Comparison of ENCODE assay signal across 1 cellular context in the genomic region with DNA sequence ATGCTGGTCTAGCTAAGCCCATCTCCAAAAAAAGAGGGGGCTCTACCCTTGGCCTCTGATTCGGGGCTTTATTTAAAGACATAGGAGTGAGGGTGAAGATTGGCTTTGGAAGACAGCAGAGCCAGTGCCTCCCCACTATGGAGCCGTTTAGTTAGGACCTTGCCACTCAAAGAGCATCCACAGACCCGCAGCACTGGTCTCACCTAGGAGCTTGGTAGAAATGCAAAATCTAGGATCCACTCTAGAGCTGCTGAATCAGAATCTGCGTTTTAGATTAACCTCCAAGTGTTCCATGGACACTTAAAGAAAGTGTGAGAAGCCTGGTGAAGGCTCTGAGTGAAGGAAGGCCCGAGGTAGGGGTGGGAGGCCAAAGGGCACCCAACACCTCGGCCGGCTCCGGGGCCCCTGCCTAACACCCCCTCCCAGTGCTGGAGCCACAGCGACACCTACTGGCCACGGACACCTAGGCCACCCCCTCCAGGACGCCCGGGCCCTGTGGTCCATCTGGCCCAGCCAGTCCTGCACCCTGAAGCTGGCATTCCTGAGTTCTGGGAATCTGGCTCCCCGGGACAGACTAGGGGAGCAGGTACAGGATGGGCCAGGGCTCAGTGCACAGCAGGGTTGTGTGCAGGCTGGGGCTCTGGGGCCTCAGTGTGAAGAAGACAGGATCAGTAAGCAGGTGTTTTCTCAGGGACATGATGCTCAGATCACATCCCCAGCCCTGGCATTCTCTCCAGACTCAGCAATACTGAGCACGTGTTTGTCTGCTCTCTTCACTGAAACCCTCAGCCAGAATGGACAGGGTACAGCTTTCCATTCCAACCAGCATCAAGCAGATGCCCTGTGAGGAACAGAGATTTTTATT.
TF ChIP-seq lines count a peak whose summit lies in the region.

No MANE protein-coding gene starts in this region.

TF ChIP-seq in WTC11, 78 proteins besides CTCF, POLR2A, EP300 and RAD21 (continued from another document):
- TF ChIP-seq, protein P1, sequence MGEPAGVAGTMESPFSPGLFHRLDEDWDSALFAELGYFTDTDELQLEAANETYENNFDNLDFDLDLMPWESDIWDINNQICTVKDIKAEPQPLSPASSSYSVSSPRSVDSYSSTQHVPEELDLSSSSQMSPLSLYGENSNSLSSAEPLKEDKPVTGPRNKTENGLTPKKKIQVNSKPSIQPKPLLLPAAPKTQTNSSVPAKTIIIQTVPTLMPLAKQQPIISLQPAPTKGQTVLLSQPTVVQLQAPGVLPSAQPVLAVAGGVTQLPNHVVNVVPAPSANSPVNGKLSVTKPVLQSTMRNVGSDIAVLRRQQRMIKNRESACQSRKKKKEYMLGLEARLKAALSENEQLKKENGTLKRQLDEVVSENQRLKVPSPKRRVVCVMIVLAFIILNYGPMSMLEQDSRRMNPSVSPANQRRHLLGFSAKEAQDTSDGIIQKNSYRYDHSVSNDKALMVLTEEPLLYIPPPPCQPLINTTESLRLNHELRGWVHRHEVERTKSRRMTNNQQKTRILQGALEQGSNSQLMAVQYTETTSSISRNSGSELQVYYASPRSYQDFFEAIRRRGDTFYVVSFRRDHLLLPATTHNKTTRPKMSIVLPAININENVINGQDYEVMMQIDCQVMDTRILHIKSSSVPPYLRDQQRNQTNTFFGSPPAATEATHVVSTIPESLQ (CRISPR knock-in tag; IDR thresholded peaks at IDR 0.05): no peak
- TF ChIP-seq MYBL2 (CRISPR knock-in tag; IDR thresholded peaks at IDR 0.05): no peak
- TF ChIP-seq, protein P2, sequence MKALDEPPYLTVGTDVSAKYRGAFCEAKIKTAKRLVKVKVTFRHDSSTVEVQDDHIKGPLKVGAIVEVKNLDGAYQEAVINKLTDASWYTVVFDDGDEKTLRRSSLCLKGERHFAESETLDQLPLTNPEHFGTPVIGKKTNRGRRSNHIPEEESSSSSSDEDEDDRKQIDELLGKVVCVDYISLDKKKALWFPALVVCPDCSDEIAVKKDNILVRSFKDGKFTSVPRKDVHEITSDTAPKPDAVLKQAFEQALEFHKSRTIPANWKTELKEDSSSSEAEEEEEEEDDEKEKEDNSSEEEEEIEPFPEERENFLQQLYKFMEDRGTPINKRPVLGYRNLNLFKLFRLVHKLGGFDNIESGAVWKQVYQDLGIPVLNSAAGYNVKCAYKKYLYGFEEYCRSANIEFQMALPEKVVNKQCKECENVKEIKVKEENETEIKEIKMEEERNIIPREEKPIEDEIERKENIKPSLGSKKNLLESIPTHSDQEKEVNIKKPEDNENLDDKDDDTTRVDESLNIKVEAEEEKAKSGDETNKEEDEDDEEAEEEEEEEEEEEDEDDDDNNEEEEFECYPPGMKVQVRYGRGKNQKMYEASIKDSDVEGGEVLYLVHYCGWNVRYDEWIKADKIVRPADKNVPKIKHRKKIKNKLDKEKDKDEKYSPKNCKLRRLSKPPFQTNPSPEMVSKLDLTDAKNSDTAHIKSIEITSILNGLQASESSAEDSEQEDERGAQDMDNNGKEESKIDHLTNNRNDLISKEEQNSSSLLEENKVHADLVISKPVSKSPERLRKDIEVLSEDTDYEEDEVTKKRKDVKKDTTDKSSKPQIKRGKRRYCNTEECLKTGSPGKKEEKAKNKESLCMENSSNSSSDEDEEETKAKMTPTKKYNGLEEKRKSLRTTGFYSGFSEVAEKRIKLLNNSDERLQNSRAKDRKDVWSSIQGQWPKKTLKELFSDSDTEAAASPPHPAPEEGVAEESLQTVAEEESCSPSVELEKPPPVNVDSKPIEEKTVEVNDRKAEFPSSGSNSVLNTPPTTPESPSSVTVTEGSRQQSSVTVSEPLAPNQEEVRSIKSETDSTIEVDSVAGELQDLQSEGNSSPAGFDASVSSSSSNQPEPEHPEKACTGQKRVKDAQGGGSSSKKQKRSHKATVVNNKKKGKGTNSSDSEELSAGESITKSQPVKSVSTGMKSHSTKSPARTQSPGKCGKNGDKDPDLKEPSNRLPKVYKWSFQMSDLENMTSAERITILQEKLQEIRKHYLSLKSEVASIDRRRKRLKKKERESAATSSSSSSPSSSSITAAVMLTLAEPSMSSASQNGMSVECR (CRISPR knock-in tag; IDR thresholded peaks at IDR 0.05; ENCODE audit: borderline replicate concordance): no peak
- TF ChIP-seq, protein P3, sequence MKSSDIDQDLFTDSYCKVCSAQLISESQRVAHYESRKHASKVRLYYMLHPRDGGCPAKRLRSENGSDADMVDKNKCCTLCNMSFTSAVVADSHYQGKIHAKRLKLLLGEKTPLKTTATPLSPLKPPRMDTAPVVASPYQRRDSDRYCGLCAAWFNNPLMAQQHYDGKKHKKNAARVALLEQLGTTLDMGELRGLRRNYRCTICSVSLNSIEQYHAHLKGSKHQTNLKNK (CRISPR knock-in tag; IDR thresholded peaks at IDR 0.05): no peak
TF ChIP-seq in WTC11: peak in this region for 3.
